In the genomic region with DNA sequence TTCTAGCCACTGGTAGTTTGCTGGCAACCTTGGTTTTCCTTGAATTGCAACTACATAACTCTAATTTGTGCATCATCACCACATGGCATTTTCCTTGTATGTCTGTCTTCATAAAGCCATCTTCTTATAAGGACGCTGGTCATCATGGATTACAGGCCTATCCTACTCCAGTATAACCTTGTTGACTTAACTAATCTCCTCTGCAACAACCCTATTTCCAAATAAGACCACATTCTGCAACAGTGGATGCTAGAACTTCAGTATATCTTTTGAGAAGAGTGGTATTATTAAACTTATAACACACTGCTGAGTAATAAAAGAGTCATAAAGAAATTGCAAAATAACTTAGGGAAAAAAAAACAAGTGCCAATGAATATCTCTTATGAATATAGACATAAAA, we compare ENCODE assay signal across 17 cellular contexts.
DNase-seq lines count a peak whose midpoint lies in the region; ATAC-seq, FAIRE-seq and TF ChIP-seq lines count a peak whose summit lies in the region.
"Had no signal": no experiment of that assay in that cellular context is flagged by ENCODE, and none has a peak within 500 bp of the region (broad histone marks: within the 10 kb centered on the region; RNA-seq: fewer than 3 reads in every experiment).

No MANE protein-coding gene starts in this region.

- H3K4me3 ChIP-seq in epithelial cell of esophagus (ENCODE audit: low read length) (no peak overlapping the region), fibroblast of the aortic adventitia (ENCODE audit: low read depth, low read length) (no peak overlapping the region)
- H3K4me3 ChIP-seq: BLaER1, GM12878, GM23248, HAP-1 had no signal

- no peak for DNase-seq in D721Med (ENCODE audit: insufficient read length, low spot score)
- no peak for DNase-seq in HTR-8/SVneo (ENCODE audit: insufficient read length, low spot score)
- DNase-seq in epithelial cell of esophagus (ENCODE audit: low read depth): peak; percentile 43
- peak; percentile 0 for DNase-seq in fibroblast of the aortic adventitia (ENCODE audit: low read depth)
- DNase-seq in stimulated activated CD4-positive, alpha-beta T cell treated with anti-CD3 and anti-CD28 coated beads, Interleukin-12 subunit alpha, Interleukin-12 subunit beta, amount 100 ng/mL, for 4 hours: no peak
- no peak for DNase-seq in NCI-H1048 (lab: John Stamatoyannopoulos, UW)
- no peak for DNase-seq in SKM-1 (lab: John Stamatoyannopoulos, UW; ENCODE audit: unreplicated experiment)
- DNase-seq: 8988T; CD4-positive, alpha-beta memory T cell; DMS79 treated with DMSO at 0.1 percent for 48 hours; GM23248; KBM-7 had no signal

- TF ChIP-seq CTCF in D721Med (IDR thresholded peaks at IDR 0.05; ENCODE audit: insufficient read depth, missing control alignments): no peak
- TF ChIP-seq CTCF in epithelial cell of esophagus (IDR thresholded peaks at IDR 0.05; ENCODE audit: insufficient read depth, low read depth, low read length, missing control alignments): no peak
- no peak for TF ChIP-seq CTCF in fibroblast of the aortic adventitia (IDR thresholded peaks at IDR 0.05; ENCODE audit: insufficient read depth, low read length)

- no peak for ATAC-seq in HG02852 (IDR thresholded peaks at IDR 0.05; ENCODE audit: unreplicated experiment)
- ATAC-seq: GM12878 had no signal

- FAIRE-seq in D721Med (lab: Jason Lieb, UNC) (peak; percentile 66), HTR-8/SVneo (lab: Jason Lieb, UNC) (peak; percentile 23)
- FAIRE-seq: GM12878, GM19239 had no signal

Comparison
In these comparisons a context has a peak if more than half of its experiments do, and no peak if none do; other contexts are left out.
1. DNase-seq: peak in epithelial cell of esophagus (single experiment) and fibroblast of the aortic adventitia (single experiment); none in D721Med (single experiment), HTR-8/SVneo (single experiment), stimulated activated CD4-positive, alpha-beta T cell treated with anti-CD3 and anti-CD28 coated beads, Interleukin-12 subunit alpha, Interleukin-12 subunit beta, amount 100 ng/mL, for 4 hours (single experiment), NCI-H1048 (single experiment) and SKM-1 (single experiment).